1 cellular context compared by ENCODE assay signal in the genomic region with DNA sequence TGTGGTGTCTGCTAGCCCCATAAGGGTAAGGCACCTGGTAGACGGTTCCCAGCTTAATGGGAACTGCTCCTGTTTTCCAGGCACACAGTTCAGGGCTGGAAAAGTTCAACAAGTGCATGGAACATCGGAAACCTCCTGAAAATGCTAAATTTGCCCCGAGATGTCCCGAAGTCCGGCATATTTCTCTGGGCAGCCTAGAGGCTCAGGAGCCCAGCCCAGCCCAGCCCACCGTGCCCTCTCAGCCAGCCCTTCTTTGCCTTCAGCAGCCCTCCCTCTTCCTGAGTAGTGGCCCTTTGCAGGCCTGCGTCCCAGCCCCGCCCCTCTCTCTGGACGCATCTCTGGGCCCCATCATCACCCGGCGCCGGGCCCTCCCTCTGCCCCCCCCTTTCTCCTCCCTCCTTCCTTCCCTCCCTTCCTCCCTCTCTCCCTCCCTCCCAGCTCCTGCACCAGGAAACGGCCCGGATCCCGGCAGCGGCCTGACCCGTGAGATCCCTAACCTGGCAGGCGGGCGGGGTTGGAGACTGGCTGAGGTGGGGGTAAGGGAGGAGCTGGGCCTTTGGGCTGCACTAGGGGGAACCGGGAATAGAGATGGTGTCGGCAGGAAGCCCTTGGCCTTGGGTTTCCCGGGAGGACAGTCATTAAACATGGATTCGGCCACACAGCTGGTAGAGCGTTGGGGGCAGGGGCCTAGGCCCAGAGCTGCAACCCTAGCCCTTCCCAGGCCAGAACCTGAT.
A peak's percentile ranks its signal among the peaks of the same experiment; 100 is the strongest.
TF ChIP-seq lines count a peak whose summit lies in the region.

A gene with protein sequence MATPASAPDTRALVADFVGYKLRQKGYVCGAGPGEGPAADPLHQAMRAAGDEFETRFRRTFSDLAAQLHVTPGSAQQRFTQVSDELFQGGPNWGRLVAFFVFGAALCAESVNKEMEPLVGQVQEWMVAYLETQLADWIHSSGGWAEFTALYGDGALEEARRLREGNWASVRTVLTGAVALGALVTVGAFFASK (plus strand): TSS at position 422 of the 734 bp plus-strand sequence. CDS start 935 bp downstream, outside the sequence.

TF ChIP-seq in WTC11, 78 proteins besides CTCF, POLR2A, EP300 and RAD21 (continued from another document):
- TF ChIP-seq, protein P1, sequence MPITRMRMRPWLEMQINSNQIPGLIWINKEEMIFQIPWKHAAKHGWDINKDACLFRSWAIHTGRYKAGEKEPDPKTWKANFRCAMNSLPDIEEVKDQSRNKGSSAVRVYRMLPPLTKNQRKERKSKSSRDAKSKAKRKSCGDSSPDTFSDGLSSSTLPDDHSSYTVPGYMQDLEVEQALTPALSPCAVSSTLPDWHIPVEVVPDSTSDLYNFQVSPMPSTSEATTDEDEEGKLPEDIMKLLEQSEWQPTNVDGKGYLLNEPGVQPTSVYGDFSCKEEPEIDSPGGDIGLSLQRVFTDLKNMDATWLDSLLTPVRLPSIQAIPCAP (CRISPR knock-in tag; IDR thresholded peaks at IDR 0.05) = 0 out of 2 replicates have a peak, but pooled peaks have one; percentile 32
- TF ChIP-seq TP53 (CRISPR knock-in tag; IDR thresholded peaks at IDR 0.05) (no peak), JUN (CRISPR knock-in tag; IDR thresholded peaks at IDR 0.05) (no peak), FOXK1 (CRISPR knock-in tag; IDR thresholded peaks at IDR 0.05) (peak; percentile 74), TEAD4 (CRISPR knock-in tag; IDR thresholded peaks at IDR 0.05) (no peak), SP1 (CRISPR knock-in tag; conservative IDR thresholded peaks at IDR 0.05) (peak; percentile 95), FOXP1 (CRISPR knock-in tag; IDR thresholded peaks at IDR 0.05; ENCODE audit: borderline replicate concordance) (0 out of 2 replicates have a peak, but pooled peaks have one; percentile 53), ATF1 (CRISPR knock-in tag; IDR thresholded peaks at IDR 0.05) (no peak), CREB1 (CRISPR knock-in tag; IDR thresholded peaks at IDR 0.05) (peak; percentile 50; the same call in 1 of the 2 replicates), ZNF121 (CRISPR knock-in tag; IDR thresholded peaks at IDR 0.05) (0 out of 2 replicates have a peak, but pooled peaks have one; percentile 12), ZNF423 (CRISPR knock-in tag; IDR thresholded peaks at IDR 0.05) (no peak), SMAD4 (CRISPR knock-in tag; IDR thresholded peaks at IDR 0.05) (no peak)
- TF ChIP-seq, protein P2, sequence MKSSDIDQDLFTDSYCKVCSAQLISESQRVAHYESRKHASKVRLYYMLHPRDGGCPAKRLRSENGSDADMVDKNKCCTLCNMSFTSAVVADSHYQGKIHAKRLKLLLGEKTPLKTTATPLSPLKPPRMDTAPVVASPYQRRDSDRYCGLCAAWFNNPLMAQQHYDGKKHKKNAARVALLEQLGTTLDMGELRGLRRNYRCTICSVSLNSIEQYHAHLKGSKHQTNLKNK (CRISPR knock-in tag; IDR thresholded peaks at IDR 0.05) = 0 out of 2 replicates have a peak, but pooled peaks have one; percentile 18
- TF ChIP-seq, protein P3, sequence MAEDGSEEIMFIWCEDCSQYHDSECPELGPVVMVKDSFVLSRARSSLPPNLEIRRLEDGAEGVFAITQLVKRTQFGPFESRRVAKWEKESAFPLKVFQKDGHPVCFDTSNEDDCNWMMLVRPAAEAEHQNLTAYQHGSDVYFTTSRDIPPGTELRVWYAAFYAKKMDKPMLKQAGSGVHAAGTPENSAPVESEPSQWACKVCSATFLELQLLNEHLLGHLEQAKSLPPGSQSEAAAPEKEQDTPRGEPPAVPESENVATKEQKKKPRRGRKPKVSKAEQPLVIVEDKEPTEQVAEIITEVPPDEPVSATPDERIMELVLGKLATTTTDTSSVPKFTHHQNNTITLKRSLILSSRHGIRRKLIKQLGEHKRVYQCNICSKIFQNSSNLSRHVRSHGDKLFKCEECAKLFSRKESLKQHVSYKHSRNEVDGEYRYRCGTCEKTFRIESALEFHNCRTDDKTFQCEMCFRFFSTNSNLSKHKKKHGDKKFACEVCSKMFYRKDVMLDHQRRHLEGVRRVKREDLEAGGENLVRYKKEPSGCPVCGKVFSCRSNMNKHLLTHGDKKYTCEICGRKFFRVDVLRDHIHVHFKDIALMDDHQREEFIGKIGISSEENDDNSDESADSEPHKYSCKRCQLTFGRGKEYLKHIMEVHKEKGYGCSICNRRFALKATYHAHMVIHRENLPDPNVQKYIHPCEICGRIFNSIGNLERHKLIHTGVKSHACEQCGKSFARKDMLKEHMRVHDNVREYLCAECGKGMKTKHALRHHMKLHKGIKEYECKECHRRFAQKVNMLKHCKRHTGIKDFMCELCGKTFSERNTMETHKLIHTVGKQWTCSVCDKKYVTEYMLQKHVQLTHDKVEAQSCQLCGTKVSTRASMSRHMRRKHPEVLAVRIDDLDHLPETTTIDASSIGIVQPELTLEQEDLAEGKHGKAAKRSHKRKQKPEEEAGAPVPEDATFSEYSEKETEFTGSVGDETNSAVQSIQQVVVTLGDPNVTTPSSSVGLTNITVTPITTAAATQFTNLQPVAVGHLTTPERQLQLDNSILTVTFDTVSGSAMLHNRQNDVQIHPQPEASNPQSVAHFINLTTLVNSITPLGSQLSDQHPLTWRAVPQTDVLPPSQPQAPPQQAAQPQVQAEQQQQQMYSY (CRISPR knock-in tag; IDR thresholded peaks at IDR 0.05) = no peak; the same call in 1 of the 2 replicates
- TF ChIP-seq, protein P4, sequence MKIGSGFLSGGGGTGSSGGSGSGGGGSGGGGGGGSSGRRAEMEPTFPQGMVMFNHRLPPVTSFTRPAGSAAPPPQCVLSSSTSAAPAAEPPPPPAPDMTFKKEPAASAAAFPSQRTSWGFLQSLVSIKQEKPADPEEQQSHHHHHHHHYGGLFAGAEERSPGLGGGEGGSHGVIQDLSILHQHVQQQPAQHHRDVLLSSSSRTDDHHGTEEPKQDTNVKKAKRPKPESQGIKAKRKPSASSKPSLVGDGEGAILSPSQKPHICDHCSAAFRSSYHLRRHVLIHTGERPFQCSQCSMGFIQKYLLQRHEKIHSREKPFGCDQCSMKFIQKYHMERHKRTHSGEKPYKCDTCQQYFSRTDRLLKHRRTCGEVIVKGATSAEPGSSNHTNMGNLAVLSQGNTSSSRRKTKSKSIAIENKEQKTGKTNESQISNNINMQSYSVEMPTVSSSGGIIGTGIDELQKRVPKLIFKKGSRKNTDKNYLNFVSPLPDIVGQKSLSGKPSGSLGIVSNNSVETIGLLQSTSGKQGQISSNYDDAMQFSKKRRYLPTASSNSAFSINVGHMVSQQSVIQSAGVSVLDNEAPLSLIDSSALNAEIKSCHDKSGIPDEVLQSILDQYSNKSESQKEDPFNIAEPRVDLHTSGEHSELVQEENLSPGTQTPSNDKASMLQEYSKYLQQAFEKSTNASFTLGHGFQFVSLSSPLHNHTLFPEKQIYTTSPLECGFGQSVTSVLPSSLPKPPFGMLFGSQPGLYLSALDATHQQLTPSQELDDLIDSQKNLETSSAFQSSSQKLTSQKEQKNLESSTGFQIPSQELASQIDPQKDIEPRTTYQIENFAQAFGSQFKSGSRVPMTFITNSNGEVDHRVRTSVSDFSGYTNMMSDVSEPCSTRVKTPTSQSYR (CRISPR knock-in tag; IDR thresholded peaks at IDR 0.05) = peak; percentile 33; the same call in 1 of the 2 replicates
- TF ChIP-seq, protein P5, sequence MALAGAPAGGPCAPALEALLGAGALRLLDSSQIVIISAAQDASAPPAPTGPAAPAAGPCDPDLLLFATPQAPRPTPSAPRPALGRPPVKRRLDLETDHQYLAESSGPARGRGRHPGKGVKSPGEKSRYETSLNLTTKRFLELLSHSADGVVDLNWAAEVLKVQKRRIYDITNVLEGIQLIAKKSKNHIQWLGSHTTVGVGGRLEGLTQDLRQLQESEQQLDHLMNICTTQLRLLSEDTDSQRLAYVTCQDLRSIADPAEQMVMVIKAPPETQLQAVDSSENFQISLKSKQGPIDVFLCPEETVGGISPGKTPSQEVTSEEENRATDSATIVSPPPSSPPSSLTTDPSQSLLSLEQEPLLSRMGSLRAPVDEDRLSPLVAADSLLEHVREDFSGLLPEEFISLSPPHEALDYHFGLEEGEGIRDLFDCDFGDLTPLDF (CRISPR knock-in tag; IDR thresholded peaks at IDR 0.05) = peak; percentile 51; the same call in 1 of the 2 replicates
- TF ChIP-seq, protein P6, sequence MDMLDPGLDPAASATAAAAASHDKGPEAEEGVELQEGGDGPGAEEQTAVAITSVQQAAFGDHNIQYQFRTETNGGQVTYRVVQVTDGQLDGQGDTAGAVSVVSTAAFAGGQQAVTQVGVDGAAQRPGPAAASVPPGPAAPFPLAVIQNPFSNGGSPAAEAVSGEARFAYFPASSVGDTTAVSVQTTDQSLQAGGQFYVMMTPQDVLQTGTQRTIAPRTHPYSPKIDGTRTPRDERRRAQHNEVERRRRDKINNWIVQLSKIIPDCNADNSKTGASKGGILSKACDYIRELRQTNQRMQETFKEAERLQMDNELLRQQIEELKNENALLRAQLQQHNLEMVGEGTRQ (CRISPR knock-in tag; IDR thresholded peaks at IDR 0.05) = peak; percentile 56
- TF ChIP-seq, protein P7, sequence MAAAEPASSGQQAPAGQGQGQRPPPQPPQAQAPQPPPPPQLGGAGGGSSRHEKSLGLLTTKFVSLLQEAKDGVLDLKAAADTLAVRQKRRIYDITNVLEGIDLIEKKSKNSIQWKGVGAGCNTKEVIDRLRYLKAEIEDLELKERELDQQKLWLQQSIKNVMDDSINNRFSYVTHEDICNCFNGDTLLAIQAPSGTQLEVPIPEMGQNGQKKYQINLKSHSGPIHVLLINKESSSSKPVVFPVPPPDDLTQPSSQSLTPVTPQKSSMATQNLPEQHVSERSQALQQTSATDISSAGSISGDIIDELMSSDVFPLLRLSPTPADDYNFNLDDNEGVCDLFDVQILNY (CRISPR knock-in tag; IDR thresholded peaks at IDR 0.05) = peak; percentile 62; the same call in 1 of the 2 replicates
